18 cellular contexts compared by ENCODE assay signal in genomic region chrX:9019151-9019550, GRCh38.
A peak's percentile ranks its signal among the peaks of the same experiment; 100 is the strongest.
DNase-seq lines count a peak whose midpoint lies in the region; ATAC-seq, FAIRE-seq and TF ChIP-seq lines count a peak whose summit lies in the region.
"Had no signal": no experiment of that assay in that cellular context is flagged by ENCODE, and none has a peak within 500 bp of the region (broad histone marks: within the 10 kb centered on the region; RNA-seq: fewer than 3 reads in every experiment).

No MANE protein-coding gene starts in this region.

- no peaks in the 10 kb centered on the region for H3K9me2 ChIP-seq in MM.1S (replicated peaks; ENCODE audit: insufficient read depth, low read length)
- H3K9me2 ChIP-seq: SK-N-SH had no signal

- H3K4me3 ChIP-seq in foreskin fibroblast (ENCODE audit: low read depth in 1 of 2, low read length in 2 of 2): no peak overlapping the region
- no peak overlapping the region for H3K4me3 ChIP-seq in MM.1S (ENCODE audit: low read length)
- H3K4me3 ChIP-seq: PC-9 had no signal

- H3K36me3 ChIP-seq in MM.1S (replicated peaks; ENCODE audit: insufficient read depth, low read length): no peaks in the 10 kb centered on the region

- H4K20me1 ChIP-seq in MM.1S (ENCODE audit: insufficient read depth, low read length): no peaks in the 10 kb centered on the region

- DNase-seq in GM04503 (ENCODE audit: low read depth) (peak; percentile 11), amniotic epithelial cell (ENCODE audit: low read depth) (peak; percentile 1), foreskin fibroblast (peak; percentile 47 to 72), MM.1S (no peak), islet precursor cell (no peak)
- DNase-seq: 8988T, DMS79, H7, NCI-H1417, NCI-H187, NCI-H446 treated with DMSO at 0.1 percent for 48 hours, NCI-H526 treated with DMSO at 0.1 percent for 48 hours, PC-9, SIG-M5, SK-N-SH had no signal

- no peaks in the 10 kb centered on the region for H3K9me3 ChIP-seq in MM.1S (replicated peaks; ENCODE audit: insufficient read depth, low read length)
- H3K9me3 ChIP-seq: SK-N-SH had no signal

- H3K4me1 ChIP-seq in MM.1S (ENCODE audit: low read length): no peaks in the 10 kb centered on the region

- TF ChIP-seq CTCF in foreskin fibroblast (IDR thresholded peaks at IDR 0.05; ENCODE audit: low read depth, low read length): no peak
- TF ChIP-seq CTCF in MM.1S (IDR thresholded peaks at IDR 0.05; ENCODE audit: low read length): no peak

- no peak overlapping the region for H3K9ac ChIP-seq in MM.1S (ENCODE audit: low read length)
- H3K9ac ChIP-seq: SK-N-SH had no signal

- ATAC-seq in GM18498 (IDR thresholded peaks at IDR 0.05; ENCODE audit: unreplicated experiment): no peak

- FAIRE-seq in A204.1 (lab: Jason Lieb, UNC): peak; percentile 91

- H3K4me2 ChIP-seq in MM.1S (ENCODE audit: low read depth, low read length): no peak overlapping the region
- H3K4me2 ChIP-seq: PC-9, SK-N-SH had no signal

- H3K27me3 ChIP-seq in MM.1S (replicated peaks; ENCODE audit: insufficient read depth, low read length): no peaks in the 10 kb centered on the region

- no peak overlapping the region for H3K27ac ChIP-seq in MM.1S (ENCODE audit: low read length)
- H3K27ac ChIP-seq: PC-9, RWPE1 had no signal

- no peak overlapping the region for H2AFZ ChIP-seq in MM.1S (ENCODE audit: low read length)
- H2AFZ ChIP-seq: PC-9 had no signal

- H3F3A ChIP-seq in MM.1S (ENCODE audit: insufficient read depth, low read length): no peaks in the 10 kb centered on the region

- H3K79me2 ChIP-seq in MM.1S (ENCODE audit: low read length): no peaks in the 10 kb centered on the region

Comparison
In these comparisons a context has a peak if more than half of its experiments do, and no peak if none do; other contexts are left out.
1. DNase-seq: peak in GM04503 (single experiment), amniotic epithelial cell (single experiment) and foreskin fibroblast (2 of 2); none in MM.1S (single experiment) and islet precursor cell (single experiment).